ENCODE assay signal across 18 cellular contexts in the genomic region with DNA sequence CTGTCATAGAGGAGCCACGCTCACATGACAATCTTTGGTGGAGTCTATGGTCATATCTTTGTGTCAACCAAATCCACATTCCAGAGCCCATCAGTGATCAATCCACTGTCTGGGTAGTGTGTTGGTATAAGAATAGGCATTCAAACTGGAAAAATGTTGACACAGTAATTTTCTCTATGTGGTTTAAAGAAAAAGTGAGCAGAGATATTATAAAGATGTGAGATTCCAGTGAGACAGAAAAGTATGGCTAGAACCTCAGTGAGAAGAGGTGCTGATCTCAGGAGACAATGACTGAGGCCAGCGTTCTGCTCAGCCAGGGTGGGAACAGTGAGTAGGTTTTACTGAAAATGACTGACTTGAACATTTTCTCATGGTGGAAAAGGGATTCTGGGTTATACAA.
"Had no signal": no experiment of that assay in that cellular context is flagged by ENCODE, and none has a peak within 500 bp of the region (broad histone marks: within the 10 kb centered on the region; RNA-seq: fewer than 3 reads in every experiment).

No MANE protein-coding gene starts in this region.

- ATAC-seq: activated CD4-positive, alpha-beta T cell treated with anti-CD3 and anti-CD28 coated beads for 36 hours; WTC11 had no signal

- H3K27me3 ChIP-seq: tibial artery had no signal

- H3K4me3 Mint-ChIP-seq: activated CD4-positive, alpha-beta T cell treated with anti-CD3 and anti-CD28 coated beads for 36 hours; activated naive CD4-positive, alpha-beta T cell treated with anti-CD3 and anti-CD28 coated beads for 36 hours; activated naive CD8-positive, alpha-beta T cell treated with anti-CD3 and anti-CD28 coated beads, Interleukin-2, amount 10 ng/mL, durations not matched to agents 7 days and 5 days; nephron progenitor cell; stimulated activated naive CD8-positive, alpha-beta T cell treated with anti-CD3 and anti-CD28 coated beads, Interleukin-15, Interleukin-2, amounts not matched to agents 100 ng/mL and 50 ng/mL, for 24 hours; WTC11 had no signal

- H3K4me1 Mint-ChIP-seq: activated CD4-positive, alpha-beta T cell treated with anti-CD3 and anti-CD28 coated beads for 36 hours; activated naive CD8-positive, alpha-beta T cell treated with anti-CD3 and anti-CD28 coated beads, Interleukin-2, amount 10 ng/mL, durations not matched to agents 7 days and 5 days had no signal

- H3K36me3 ChIP-seq: left ventricle myocardium inferior, tibial artery had no signal

- H3K4me3 ChIP-seq: left ventricle myocardium inferior, tibial artery had no signal

- H3K27ac Mint-ChIP-seq: activated CD4-positive, alpha-beta T cell treated with anti-CD3 and anti-CD28 coated beads for 36 hours; activated naive CD4-positive, alpha-beta T cell treated with anti-CD3 and anti-CD28 coated beads for 36 hours; activated naive CD8-positive, alpha-beta T cell treated with anti-CD3 and anti-CD28 coated beads, Interleukin-2, amount 10 ng/mL, durations not matched to agents 7 days and 5 days; nephron progenitor cell; stimulated activated naive CD8-positive, alpha-beta T cell treated with anti-CD3 and anti-CD28 coated beads, Interleukin-15, Interleukin-2, amounts not matched to agents 100 ng/mL and 50 ng/mL, for 24 hours; WTC11 had no signal

- H3K36me3 Mint-ChIP-seq: activated naive CD8-positive, alpha-beta T cell treated with anti-CD3 and anti-CD28 coated beads, Interleukin-2, amount 10 ng/mL, durations not matched to agents 7 days and 5 days; WTC11 had no signal

- DNase-seq: activated CD4-positive, alpha-beta T cell treated with anti-CD3 and anti-CD28 coated beads for 36 hours; activated CD4-positive, alpha-beta T cell treated with anti-CD3 and anti-CD28 coated beads, Interleukin-2, amount 50 U/mL, for 4 hours; activated naive CD4-positive, alpha-beta T cell treated with anti-CD3 and anti-CD28 coated beads for 36 hours; activated naive CD8-positive, alpha-beta T cell treated with anti-CD3 and anti-CD28 coated beads, Interleukin-2, amount 10 ng/mL, durations not matched to agents 7 days and 5 days; activated T-cell treated with anti-CD3 and anti-CD28 coated beads, Interleukin-2, amount 50 U/mL, for 48 hours; amniotic stem cell; cerebellar nuclear complex; cortex of kidney; left ventricle myocardium inferior; midbrain; nephron progenitor cell; nucleus accumbens; posterior cingulate gyrus; substantia nigra; T-helper 9 cell; tibial artery had no signal

- H3K9me3 Mint-ChIP-seq: activated naive CD4-positive, alpha-beta T cell treated with anti-CD3 and anti-CD28 coated beads for 36 hours; activated naive CD8-positive, alpha-beta T cell treated with anti-CD3 and anti-CD28 coated beads, Interleukin-2, amount 10 ng/mL, durations not matched to agents 7 days and 5 days; stimulated activated naive CD8-positive, alpha-beta T cell treated with anti-CD3 and anti-CD28 coated beads, Interleukin-15, Interleukin-2, amounts not matched to agents 100 ng/mL and 50 ng/mL, for 24 hours had no signal

- H3K27ac ChIP-seq: left ventricle myocardium inferior, tibial artery had no signal
